ENCODE assay signal across 21 cellular contexts in the genomic region with DNA sequence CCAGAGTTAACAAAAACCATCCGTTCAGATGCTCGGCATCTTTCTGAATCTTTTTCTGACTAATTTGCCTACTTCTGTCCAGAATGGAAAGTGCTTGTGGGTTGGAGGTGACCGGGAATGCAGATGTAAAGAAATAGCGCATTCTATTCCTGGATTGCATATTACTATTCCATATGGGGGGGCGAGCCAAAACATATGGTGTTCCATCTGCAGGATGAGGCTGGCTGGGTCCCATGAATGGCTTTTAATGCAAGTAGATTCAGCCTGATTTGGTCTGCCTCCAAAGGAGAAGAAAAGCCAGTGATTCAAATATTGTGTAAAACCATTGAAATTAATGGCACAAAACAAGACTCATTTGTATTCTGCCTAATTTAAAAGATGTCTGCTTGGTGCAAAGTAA.
"Had no signal": no experiment of that assay in that cellular context is flagged by ENCODE, and none has a peak within 500 bp of the region (broad histone marks: within the 10 kb centered on the region; RNA-seq: fewer than 3 reads in every experiment).

No MANE protein-coding gene starts in this region.

- ATAC-seq: activated naive CD4-positive, alpha-beta T cell treated with anti-CD3 and anti-CD28 coated beads, Interleukin-2, amount 50 U/mL, for 72 hours; activated T-helper 17 cell treated with anti-CD3 and anti-CD28 coated beads, Interleukin-2, amount 50 U/mL, for 72 hours; left lung; naive thymus-derived CD8-positive, alpha-beta T cell; T-cell had no signal

- H3K27me3 ChIP-seq: neural progenitor cell had no signal

- H3K27ac Mint-ChIP-seq: activated naive CD4-positive, alpha-beta T cell treated with anti-CD3 and anti-CD28 coated beads, Interleukin-2, amount 50 U/mL, for 72 hours; activated T-cell treated with anti-CD3 and anti-CD28 coated beads, Interleukin-2, amount 50 U/mL, for 24 hours; activated T-helper 17 cell treated with anti-CD3 and anti-CD28 coated beads, Interleukin-2, amount 50 U/mL, for 72 hours; naive thymus-derived CD8-positive, alpha-beta T cell; stimulated activated naive CD8-positive, alpha-beta T cell treated with anti-CD3 and anti-CD28 coated beads, Interleukin-15, Interleukin-2, amounts not matched to agents 100 ng/mL and 50 ng/mL, for 24 hours; T-cell had no signal

- H3K4me3 Mint-ChIP-seq: activated T-cell treated with anti-CD3 and anti-CD28 coated beads, Interleukin-2, amount 50 U/mL, for 24 hours; activated T-helper 17 cell treated with anti-CD3 and anti-CD28 coated beads, Interleukin-2, amount 50 U/mL, for 72 hours; central memory CD8-positive, alpha-beta T cell; naive thymus-derived CD8-positive, alpha-beta T cell; neural progenitor cell; stimulated activated naive CD8-positive, alpha-beta T cell treated with anti-CD3 and anti-CD28 coated beads, Interleukin-15, Interleukin-2, amounts not matched to agents 100 ng/mL and 50 ng/mL, for 24 hours; T-cell had no signal

- H3K9ac ChIP-seq: neural progenitor cell had no signal

- H3K4me3 ChIP-seq: adrenal gland, breast epithelium, left lung, lung, neural progenitor cell, prostate gland, spleen, tibial artery had no signal

- H3K27ac ChIP-seq: adrenal gland, breast epithelium, epithelial cell of prostate, left lung, neural progenitor cell, prostate gland, spleen, tibial artery, WERI-Rb-1 had no signal

- H2AFZ ChIP-seq: neural progenitor cell had no signal

- H3K36me3 Mint-ChIP-seq: activated naive CD4-positive, alpha-beta T cell treated with anti-CD3 and anti-CD28 coated beads, Interleukin-2, amount 50 U/mL, for 72 hours; neural progenitor cell; T-cell had no signal

- H3K4me1 ChIP-seq: adrenal gland, breast epithelium, left lung, prostate gland, spleen, tibial artery had no signal

- H3K36me3 ChIP-seq: adrenal gland, breast epithelium, left lung, prostate gland, spleen, tibial artery, WERI-Rb-1 had no signal

- H3K4me1 Mint-ChIP-seq: activated T-helper 17 cell treated with anti-CD3 and anti-CD28 coated beads, Interleukin-2, amount 50 U/mL, for 72 hours; central memory CD8-positive, alpha-beta T cell; naive thymus-derived CD8-positive, alpha-beta T cell; T-cell had no signal

- H3K9me3 ChIP-seq: adrenal gland, prostate gland had no signal

- H3K4me2 ChIP-seq: neural progenitor cell had no signal

- DNase-seq: activated CD4-positive, alpha-beta T cell treated with anti-CD3 and anti-CD28 coated beads, Interleukin-2, amount 50 U/mL, for 1 hour; activated CD4-positive, CD25-positive, alpha-beta regulatory T cell treated with anti-CD3 and anti-CD28 coated beads, Interleukin-2, amount 50 U/mL, for 72 hours; activated T-cell treated with anti-CD3 and anti-CD28 coated beads, Interleukin-2, amount 50 U/mL, for 24 hours; adrenal gland; cortex of kidney; kidney glomerular epithelial cell; left lung; naive thymus-derived CD8-positive, alpha-beta T cell; spleen; T-cell; tibial artery; WERI-Rb-1 had no signal
